Comparison of ENCODE assay signal across 8 cellular contexts in genomic region chr9:137070201-137070905, GRCh38. TPM values are rescaled to one million over a fixed set of nuclear protein-coding genes. Genes with fewer than 3 reads are reported as not detected.
DNase-seq lines count a peak whose midpoint lies in the region; ATAC-seq and TF ChIP-seq lines count a peak whose summit lies in the region.

Gene SAPCD2, minus strand, starts transcription at chr9:137070557. Its CDS starts 97 bp downstream, at chr9:137070460.

- CTCF ChIA-PET in activated CD4-positive, alpha-beta T cell treated with anti-CD3 and anti-CD28 coated beads for 36 hours (lab: Charles Lee) = interaction anchor here (0.6 to 4.8 kb wide), 15 partner anchors 10 to 603 kb away, joined by 3 to 32 read pairs (median 4); partner anchors contain the start of genes AJM1 and NPDC1

- POLR2A ChIA-PET in activated CD4-positive, alpha-beta T cell treated with anti-CD3 and anti-CD28 coated beads for 36 hours (lab: Charles Lee) = interaction anchor here (0.5 to 1.6 kb wide), 4 partner anchors 15 to 117 kb away, joined by 3 to 11 read pairs (median 4); partner anchors contain the start of gene MAN1B1

- TF ChIP-seq CTCF in AG10803 (conservative IDR thresholded peaks at IDR 0.05; ENCODE audit: low read length) = no peak

- H3K36me3 Mint-ChIP-seq in activated CD4-positive, alpha-beta T cell treated with anti-CD3 and anti-CD28 coated beads for 36 hours (ENCODE audit: low read depth) = no peaks in the 10 kb centered on the region

- intact Hi-C loops in activated CD4-positive, alpha-beta T cell treated with anti-CD3 and anti-CD28 coated beads for 36 hours (cut with DNase I, micrococcal nuclease) = loop anchor here (1.0 to 2.0 kb wide), 7 partner anchors 14 to 279 kb away; partner anchors contain the start of genes ABCA2 (in 1 of the 2), MAN1B1 (in 1 of the 2), NPDC1 (in 1 of the 2) and TMEM141 (in 1 of the 2)
- intact Hi-C loops in left colon (cut with DNase I, micrococcal nuclease) = no loop called here

- DNase-seq in AG10803 (ENCODE audit: low read depth) (peak; percentile 77), GM19238 (ENCODE audit: insufficient read length, low spot score) (peak; percentile 94), NCI-H526 (lab: John Stamatoyannopoulos, UW) (peak; percentile 76 to 95), left colon (peak; percentile 90 to 91)
- DNase-seq in activated CD4-positive, alpha-beta T cell treated with anti-CD3 and anti-CD28 coated beads for 36 hours = peak; percentile 92
- DNase-seq in stimulated activated CD4-positive, alpha-beta T cell treated with anti-CD3 and anti-CD28 coated beads, Interleukin-1b, Interleukin-23, amount 100 ng/mL, for 48 hours = peak; percentile 84

- H3K9me3 Mint-ChIP-seq in activated CD4-positive, alpha-beta T cell treated with anti-CD3 and anti-CD28 coated beads for 36 hours (ENCODE audit: low read depth) = no peaks in the 10 kb centered on the region

- ATAC-seq in HG03439 (IDR thresholded peaks at IDR 0.05; ENCODE audit: unreplicated experiment) (peak; percentile 57), left colon (peak; percentile 78)
- ATAC-seq in activated CD4-positive, alpha-beta T cell treated with anti-CD3 and anti-CD28 coated beads for 36 hours = peak; percentile 91

- peaks cover 9% of the 10 kb centered on the region for H3K4me1 Mint-ChIP-seq in activated CD4-positive, alpha-beta T cell treated with anti-CD3 and anti-CD28 coated beads for 36 hours

- peak within 1 kb of the TSS; percentile 71 for H3K27ac Mint-ChIP-seq in activated CD4-positive, alpha-beta T cell treated with anti-CD3 and anti-CD28 coated beads for 36 hours

- peak within 1 kb of the TSS; percentile 99 for H3K27ac ChIP-seq in cingulate gyrus (ENCODE audit: low read depth, low read length)

- H3K4me3 ChIP-seq in AG10803 (ENCODE audit: low read length) = peak within 1 kb of the TSS; percentile 44

- peak within 1 kb of the TSS; percentile 71 for H3K4me3 Mint-ChIP-seq in activated CD4-positive, alpha-beta T cell treated with anti-CD3 and anti-CD28 coated beads for 36 hours

- no peaks in the 10 kb centered on the region for H3K27me3 Mint-ChIP-seq in activated CD4-positive, alpha-beta T cell treated with anti-CD3 and anti-CD28 coated beads for 36 hours

RNA-seq across cellular contexts. Expression of gene SAPCD2, which starts in this region (rescaled TPM):
- total RNA-seq in activated CD4-positive, alpha-beta T cell treated with anti-CD3 and anti-CD28 coated beads for 36 hours = 1 to 10 TPM; 6.4 to 8.8 TPM
- 10 to 100 TPM; 10.3 to 16.8 TPM for total RNA-seq in left colon

Comparison
In these comparisons a context has a peak if more than half of its experiments do, and no peak if none do; other contexts are left out.
1. Peak in every context shown above with its lines: DNase-seq, ATAC-seq, H3K4me3 ChIP-seq and H3K27ac ChIP-seq.
2. intact Hi-C loops: an anchor here in activated CD4-positive, alpha-beta T cell treated with anti-CD3 and anti-CD28 coated beads for 36 hours (1.0 to 2.0 kb wide); none called in left colon.